10 cellular contexts compared by ENCODE assay signal in the genomic region with DNA sequence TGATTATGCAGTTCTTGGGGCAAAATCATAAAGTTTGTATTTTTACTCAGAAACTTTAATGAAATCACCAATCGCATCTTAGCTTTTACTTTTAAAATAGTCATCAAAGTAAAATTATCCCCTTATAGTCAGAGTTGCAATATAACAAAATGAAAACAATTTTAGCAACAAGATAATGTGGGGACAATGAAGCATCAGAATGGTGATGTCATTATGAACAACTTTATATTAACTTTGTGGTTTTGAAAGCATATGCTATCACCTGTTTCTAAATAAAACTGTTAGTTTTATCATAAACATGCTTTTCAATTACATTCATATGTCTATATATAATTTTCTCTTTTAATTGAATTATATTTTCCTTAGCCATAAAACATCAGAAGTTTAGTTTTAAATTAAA.
"Had no signal": no experiment of that assay in that cellular context is flagged by ENCODE, and none has a peak within 500 bp of the region (broad histone marks: within the 10 kb centered on the region; RNA-seq: fewer than 3 reads in every experiment).

No MANE protein-coding gene starts in this region.

- H3K4me3 ChIP-seq: GM23338 had no signal

- H3K27ac Mint-ChIP-seq: GM23338, H9, HFFc6, IgD-negative memory B cell had no signal

- H3K27ac ChIP-seq: HL-60 had no signal

- H3K36me3 Mint-ChIP-seq: IgD-negative memory B cell had no signal

- H2AFZ ChIP-seq: GM23338 had no signal

- H3K4me3 Mint-ChIP-seq: GM23338, H9, HFFc6, IgD-negative memory B cell had no signal

- DNase-seq: H9, HCEC 1CT, HFFc6, KBM-7 had no signal

- H3K4me2 ChIP-seq: GM23338 had no signal

- H3K4me1 Mint-ChIP-seq: GM23338, H9, IgD-negative memory B cell had no signal

- H3K9me3 Mint-ChIP-seq: H9 had no signal

- FAIRE-seq: H1, H54, HTR-8/SVneo had no signal

- H3K27me3 Mint-ChIP-seq: IgD-negative memory B cell had no signal

- ATAC-seq: GM23338 had no signal
